ENCODE assay signal across 10 cellular contexts in genomic region chr19:48867119-48867921, GRCh38. TPM values are rescaled to one million over a fixed set of nuclear protein-coding genes. Genes with fewer than 3 reads are reported as not detected.
A peak's percentile ranks its signal among the peaks of the same experiment; 100 is the strongest.
DNase-seq lines count a peak whose midpoint lies in the region; ATAC-seq lines count a peak whose summit lies in the region.
"Had no signal": no experiment of that assay in that cellular context is flagged by ENCODE, and none has a peak within 500 bp of the region (broad histone marks: within the 10 kb centered on the region; RNA-seq: fewer than 3 reads in every experiment).

No MANE protein-coding gene starts in this region.

- in situ Hi-C loops in ACHN (cut with HindIII; ENCODE audit: low pct_ligation_motif_present, low pct_unique_long_range_greater_than_20kb, low sequenced_read_pairs) = no loop called here

- H3K27ac Mint-ChIP-seq in activated T-helper 17 cell treated with anti-CD3 and anti-CD28 coated beads, Interleukin-2, amount 50 U/mL, for 72 hours = peak overlapping the region; percentile 12

- H3K36me3 Mint-ChIP-seq in activated T-helper 17 cell treated with anti-CD3 and anti-CD28 coated beads, Interleukin-2, amount 50 U/mL, for 72 hours (ENCODE audit: low read depth) = peaks cover 4% of the 10 kb centered on the region

- no peak for ATAC-seq in activated T-helper 17 cell treated with anti-CD3 and anti-CD28 coated beads, Interleukin-2, amount 50 U/mL, for 72 hours (replicated peaks)
- peak; percentile 59 for ATAC-seq in sciatic nerve

- H3K4me3 Mint-ChIP-seq in activated T-helper 17 cell treated with anti-CD3 and anti-CD28 coated beads, Interleukin-2, amount 50 U/mL, for 72 hours = no peak overlapping the region

- DNase-seq in GM03348 (ENCODE audit: low spot score) (peak; percentile 6), hepatic stellate cell (ENCODE audit: low spot score) (peak; percentile 50), sciatic nerve (ENCODE audit: low spot score) (peak; percentile 82), ACHN (no peak), NCI-H82 treated with DMSO at 0.1 percent for 48 hours (lab: John Stamatoyannopoulos, UW; ENCODE audit: unreplicated experiment) (no peak), SK-N-DZ (ENCODE audit: low spot score) (no peak), cerebellar nuclear complex (lab: John Stamatoyannopoulos, UW) (no peak)
- DNase-seq: NCI-H2171; stimulated activated CD4-positive, alpha-beta T cell treated with anti-CD3 and anti-CD28 coated beads, Interleukin-4, amount 100 ng/mL, for 1 hour had no signal

- intact Hi-C loops in sciatic nerve (cut with DNase I) = no loop called here

- H3K4me1 Mint-ChIP-seq in activated T-helper 17 cell treated with anti-CD3 and anti-CD28 coated beads, Interleukin-2, amount 50 U/mL, for 72 hours = peaks cover 4% of the 10 kb centered on the region

- H3K27me3 Mint-ChIP-seq in activated T-helper 17 cell treated with anti-CD3 and anti-CD28 coated beads, Interleukin-2, amount 50 U/mL, for 72 hours = peaks cover 12% of the 10 kb centered on the region

- no peaks in the 10 kb centered on the region for H3K9me3 Mint-ChIP-seq in activated T-helper 17 cell treated with anti-CD3 and anti-CD28 coated beads, Interleukin-2, amount 50 U/mL, for 72 hours

RNA-seq across cellular contexts. Expression of gene PLEKHA4, which starts 1.1 kb away (rescaled TPM):
- total RNA-seq in activated T-helper 17 cell treated with anti-CD3 and anti-CD28 coated beads, Interleukin-2, amount 50 U/mL, for 72 hours = 10 to 100 TPM in 1 of 2 donors, 1 to 10 TPM in 1; 6.5 to 17.6 TPM
- 519 TPM for total RNA-seq in sciatic nerve
- 0.99 and 1.4 TPM in 2 replicates for polyA plus RNA-seq in SK-N-DZ (2014; cell fraction: cytosol; rRNA removed)
- 5.3 and 7.8 TPM in 2 replicates for polyA plus RNA-seq in SK-N-DZ (2014; cell fraction: nucleus; rRNA removed)

RNA-seq across cellular contexts. Expression of gene PPP1R15A, which starts 4.9 kb away (rescaled TPM):
- 100 to 1,000 TPM in 1 of 2 donors, 10 to 100 TPM in 1; 75.1 to 129 TPM for total RNA-seq in activated T-helper 17 cell treated with anti-CD3 and anti-CD28 coated beads, Interleukin-2, amount 50 U/mL, for 72 hours
- 95.8 TPM for total RNA-seq in sciatic nerve
- polyA plus RNA-seq in SK-N-DZ (2014; cell fraction: cytosol; rRNA removed) = 9.7 and 13.0 TPM in 2 replicates
- polyA plus RNA-seq in SK-N-DZ (2014; cell fraction: nucleus; rRNA removed) = 2.7 and 4.7 TPM in 2 replicates

RNA-seq across cellular contexts. Expression of gene HSD17B14, which starts 31.0 kb away (rescaled TPM):
- total RNA-seq in activated T-helper 17 cell treated with anti-CD3 and anti-CD28 coated beads, Interleukin-2, amount 50 U/mL, for 72 hours = 1 to 10 TPM in 1 of 2 donors, not detected in 1; 1.6 TPM
- total RNA-seq in sciatic nerve = 22.2 TPM
- 2.6 and 4.3 TPM in 2 replicates for polyA plus RNA-seq in SK-N-DZ (2014; cell fraction: cytosol; rRNA removed)
- polyA plus RNA-seq in SK-N-DZ (2014; cell fraction: nucleus; rRNA removed) = 9.7 and 10.0 TPM in 2 replicates

RNA-seq across cellular contexts. Expression of gene TULP2, which starts 31.2 kb away (rescaled TPM):
- not detected for total RNA-seq in activated T-helper 17 cell treated with anti-CD3 and anti-CD28 coated beads, Interleukin-2, amount 50 U/mL, for 72 hours
- 1.1 TPM for total RNA-seq in sciatic nerve
- 0.40 and 0.65 TPM in 2 replicates for polyA plus RNA-seq in SK-N-DZ (2014; cell fraction: cytosol; rRNA removed)
- 0.16 and 1.4 TPM in 2 replicates for polyA plus RNA-seq in SK-N-DZ (2014; cell fraction: nucleus; rRNA removed)

RNA-seq across cellular contexts. Expression of gene NUCB1, which starts 32.8 kb away (rescaled TPM):
- 100 to 1,000 TPM; 158 to 184 TPM for total RNA-seq in activated T-helper 17 cell treated with anti-CD3 and anti-CD28 coated beads, Interleukin-2, amount 50 U/mL, for 72 hours
- 262 TPM for total RNA-seq in sciatic nerve
- 56.6 and 73.7 TPM in 2 replicates for polyA plus RNA-seq in SK-N-DZ (2014; cell fraction: cytosol; rRNA removed)
- polyA plus RNA-seq in SK-N-DZ (2014; cell fraction: nucleus; rRNA removed) = 36.9 and 39.9 TPM in 2 replicates

Comparison
In these comparisons a context has a peak if more than half of its experiments do, and no peak if none do; other contexts are left out.
1. DNase-seq: peak in GM03348 (single experiment), hepatic stellate cell (single experiment) and sciatic nerve (single experiment); none in ACHN (single experiment), NCI-H82 treated with DMSO at 0.1 percent for 48 hours (single experiment), SK-N-DZ (single experiment) and cerebellar nuclear complex (0 of 2).
2. RNA of gene PLEKHA4, which starts 1.1 kb away (total RNA-seq): 519 TPM in sciatic nerve (single experiment); 6.5 to 17.6 TPM in activated T-helper 17 cell treated with anti-CD3 and anti-CD28 coated beads, Interleukin-2, amount 50 U/mL, for 72 hours; every median in the first group is over 10 times any median in the second.